Comparison of ENCODE assay signal across 16 cellular contexts in genomic region chrX:131067846-131068745, GRCh38. TPM values are rescaled to one million over a fixed set of nuclear protein-coding genes. Genes with fewer than 3 reads are reported as not detected.
DNase-seq lines count a peak whose midpoint lies in the region; ATAC-seq and TF ChIP-seq lines count a peak whose summit lies in the region.
"Had no signal": no experiment of that assay in that cellular context is flagged by ENCODE, and none has a peak within 500 bp of the region (broad histone marks: within the 10 kb centered on the region; RNA-seq: fewer than 3 reads in every experiment).

No MANE protein-coding gene starts in this region.

- no peak overlapping the region for H3K4me2 ChIP-seq in mammary epithelial cell (ENCODE audit: insufficient read depth, low read depth, low read length)

- BruUV-seq in mammary epithelial cell (replicated peaks; lab: Mats Ljungman, UMichigan): no TSS peak

- in situ Hi-C loops in mammary epithelial cell (cut with MboI; ENCODE audit: low sequenced_read_pairs in 2 of 2): no loop called here

- dilution Hi-C loops in mammary epithelial cell (cut with HindIII; ENCODE audit: low sequenced_read_pairs): no loop called here

- no peaks in the 10 kb centered on the region for H3K4me1 ChIP-seq in breast epithelium
- H3K4me1 ChIP-seq in mammary epithelial cell (ENCODE audit: insufficient read depth, low read length): no peaks in the 10 kb centered on the region
- H3K4me1 ChIP-seq in iPS-20b (ENCODE audit: insufficient read depth, low read length): no peaks in the 10 kb centered on the region; the same call in 1 of the 2 replicates
- H3K4me1 ChIP-seq: ascending aorta, right lobe of liver had no signal

- H3K27ac ChIP-seq in breast epithelium (no peak overlapping the region), mammary epithelial cell (ENCODE audit: insufficient read depth, low read depth, low read length) (no peak overlapping the region), WERI-Rb-1 (no peak overlapping the region), iPS-20b (ENCODE audit: low read length) (no peak overlapping the region)
- H3K27ac ChIP-seq: ascending aorta, right lobe of liver had no signal

- no peak for TF ChIP-seq POLR2A in breast epithelium (IDR thresholded peaks at IDR 0.05)

- no peak overlapping the region for H3K9ac ChIP-seq in mammary epithelial cell (ENCODE audit: insufficient read depth, low read length)
- H3K9ac ChIP-seq in iPS-20b (ENCODE audit: low read depth, low read length): peak overlapping the region; percentile 42; the same call in 1 of the 2 replicates

- H4K20me1 ChIP-seq in mammary epithelial cell (ENCODE audit: insufficient read depth, low read length): no peaks in the 10 kb centered on the region

- no peak for DNase-seq in breast epithelium (ENCODE audit: low spot score in 2 of 2)
- no peak for DNase-seq in mammary epithelial cell
- DNase-seq in WERI-Rb-1: peak; percentile 19
- DNase-seq in activated CD8-positive, alpha-beta memory T cell treated with anti-CD3 and anti-CD28 coated beads, Interleukin-2, amount 50 U/mL, for 4 hours: no peak
- no peak for DNase-seq in A172 (ENCODE audit: low spot score)
- DNase-seq in sciatic nerve (ENCODE audit: low spot score): no peak
- DNase-seq: activated CD4-positive, alpha-beta T cell treated with anti-CD3 and anti-CD28 coated beads, Interleukin-2, amount 50 U/mL, for 1 hour; activated naive CD4-positive, alpha-beta T cell treated with Interleukin-2 at 50 U/mL for 16 hours; activated T-cell treated with anti-CD3 and anti-CD28 coated beads, Interleukin-2, amount 50 U/mL, for 1 hour; AML-193; COR-L47; right lobe of liver had no signal

- H3K79me2 ChIP-seq in mammary epithelial cell (ENCODE audit: insufficient read depth, low read length): no peaks in the 10 kb centered on the region

- ATAC-seq in sciatic nerve: no peak
- ATAC-seq: left lobe of liver, right lobe of liver had no signal

- intact Hi-C loops in breast epithelium (cut with DNase I; ENCODE audit: low total_unique reads) (no loop called here), mammary epithelial cell (cut with micrococcal nuclease) (no loop called here), sciatic nerve (cut with DNase I) (no loop called here)

- CTCF ChIA-PET in mammary epithelial cell (lab: Charles Lee; ENCODE audit: low non-redundant PET): interaction anchor here (0.9 kb wide), 1 partner anchor 565 kb away, joined by 3 read pairs; no protein-coding TSS in a partner anchor

- H3K27me3 ChIP-seq in breast epithelium: peaks cover 0 to 98% of the 10 kb centered on the region in 2 donors
- peaks cover 5% of the 10 kb centered on the region for H3K27me3 ChIP-seq in mammary epithelial cell (ENCODE audit: insufficient read depth, low read length)
- peaks cover 19% of the 10 kb centered on the region for H3K27me3 ChIP-seq in WERI-Rb-1 (ENCODE audit: insufficient read depth, low read depth, severe bottlenecking)
- peaks cover 66% of the 10 kb centered on the region for H3K27me3 ChIP-seq in iPS-20b (ENCODE audit: insufficient read depth, low read length)
- H3K27me3 ChIP-seq: ascending aorta, right lobe of liver had no signal

- no peak overlapping the region for H2AFZ ChIP-seq in mammary epithelial cell (ENCODE audit: low read depth, low read length)

- H3K4me3 ChIP-seq in breast epithelium (peak overlapping the region in 2 of 3 donors; percentile 11 to 22), mammary epithelial cell (replicated peaks in 1 of 3; ENCODE audit: insufficient read depth in 1 of 3, low read depth in 2 of 3, low read length in 3 of 3) (no peak overlapping the region), WERI-Rb-1 (ENCODE audit: low read depth, low read length) (peak overlapping the region; percentile 49), iPS-20b (ENCODE audit: low read length) (peak overlapping the region; percentile 72)
- H3K4me3 ChIP-seq: ascending aorta, right lobe of liver had no signal

- TF ChIP-seq CTCF in breast epithelium (IDR thresholded peaks at IDR 0.05): no peak
- no peak for TF ChIP-seq CTCF in mammary epithelial cell (conservative IDR thresholded peaks at IDR 0.05 in 1 of 2, IDR thresholded peaks at IDR 0.05 in 1 of 2; ENCODE audit: extremely low read depth in 1 of 2, insufficient read depth in 1 of 2, low read depth in 1 of 2, low read length in 2 of 2)
- no peak for TF ChIP-seq CTCF in WERI-Rb-1 (IDR thresholded peaks at IDR 0.05; ENCODE audit: low read depth, low read length)

- H3K9me3 ChIP-seq in breast epithelium (no peaks in the 10 kb centered on the region), mammary epithelial cell (replicated peaks; ENCODE audit: insufficient read depth, low read length) (no peaks in the 10 kb centered on the region), WERI-Rb-1 (ENCODE audit: severe bottlenecking) (no peaks in the 10 kb centered on the region), iPS-20b (ENCODE audit: insufficient read depth, low read depth, low read length) (no peaks in the 10 kb centered on the region)
- H3K9me3 ChIP-seq: ascending aorta, right lobe of liver had no signal

- 45% methylated on average over 20 of the region's 41 CpGs for WGBS in mammary epithelial cell (ENCODE audit: low coverage, missing lambda C conversion rate)

- no peaks in the 10 kb centered on the region for H3K36me3 ChIP-seq in breast epithelium
- no peaks in the 10 kb centered on the region for H3K36me3 ChIP-seq in mammary epithelial cell (ENCODE audit: insufficient read depth, low read length)
- no peaks in the 10 kb centered on the region for H3K36me3 ChIP-seq in WERI-Rb-1
- H3K36me3 ChIP-seq in iPS-20b (ENCODE audit: insufficient read depth, low read depth, low read length): no peaks in the 10 kb centered on the region
- H3K36me3 ChIP-seq: ascending aorta, right lobe of liver had no signal

RNA-seq across cellular contexts. Expression of gene ARHGAP36, which starts 9.9 kb away (rescaled TPM):
- total RNA-seq in breast epithelium (100 to 1,000 TPM in 1 of 3 donors, 1 to 10 TPM in 1, under 1 TPM in 1; 0.32 to 119 (median 10.0) TPM), mammary epithelial cell (not detected), sciatic nerve (not detected)
- polyA plus RNA-seq in mammary epithelial cell: not detected
- polyA minus RNA-seq in mammary epithelial cell: not detected
- total RNA-seq in A172 (2014; rRNA removed; shearing (Covaris generic)): not detected in 2 replicates
- total RNA-seq: ascending aorta, left lobe of liver, osteoblast, right lobe of liver had no signal

Comparison
In these comparisons a context has a peak if more than half of its experiments do, and no peak if none do; other contexts are left out.
1. H3K4me3 ChIP-seq: peak in breast epithelium (2 of 3), WERI-Rb-1 (single experiment) and iPS-20b (single experiment); none in mammary epithelial cell (0 of 3).